In genomic region chr11:118379497-118379896, GRCh38 we compare ENCODE assay signal across 28 cellular contexts. TPM values are rescaled to one million over a fixed set of nuclear protein-coding genes. Genes with fewer than 3 reads are reported as not detected.
DNase-seq lines count a peak whose midpoint lies in the region; ATAC-seq and TF ChIP-seq lines count a peak whose summit lies in the region.
"Had no signal": no experiment of that assay in that cellular context is flagged by ENCODE, and none has a peak within 500 bp of the region (broad histone marks: within the 10 kb centered on the region; RNA-seq: fewer than 3 reads in every experiment).

No MANE protein-coding gene starts in this region.

- H3K9me3 ChIP-seq in T-helper 17 cell (ENCODE audit: control insufficient read depth, low read length, poor library complexity, severe bottlenecking) (no peaks in the 10 kb centered on the region), OCI-LY7 (ENCODE audit: low read length) (no peaks in the 10 kb centered on the region)
- H3K9me3 ChIP-seq: A549, Caco-2, HAP-1, Peyer's patch had no signal

- H3K9me2 ChIP-seq in OCI-LY7 (ENCODE audit: insufficient read depth, low read length) = no peaks in the 10 kb centered on the region

- H3K36me3 Mint-ChIP-seq in activated naive CD4-positive, alpha-beta T cell treated with anti-CD3 and anti-CD28 coated beads, Interleukin-2, amount 50 U/mL, for 24 hours = peaks cover 14% of the 10 kb centered on the region
- H3K36me3 Mint-ChIP-seq in activated naive CD4-positive, alpha-beta T cell treated with anti-CD3 and anti-CD28 coated beads for 36 hours (ENCODE audit: low read depth) = peaks cover 21% of the 10 kb centered on the region
- peaks cover 2% of the 10 kb centered on the region for H3K36me3 Mint-ChIP-seq in T-helper 17 cell (ENCODE audit: low read depth)

- no peak for ATAC-seq in T-helper 17 cell
- peak; percentile 42 for ATAC-seq in esophagus mucosa
- no peak for ATAC-seq in GM18907 (IDR thresholded peaks at IDR 0.05; ENCODE audit: unreplicated experiment)
- ATAC-seq in HG03280 (IDR thresholded peaks at IDR 0.05; ENCODE audit: unreplicated experiment) = no peak
- ATAC-seq: A549; CD8-positive, alpha-beta T cell had no signal

- intact Hi-C loops in activated naive CD4-positive, alpha-beta T cell treated with anti-CD3 and anti-CD28 coated beads for 36 hours (cut with micrococcal nuclease) = no loop called here
- intact Hi-C loops in OCI-LY7 (cut with micrococcal nuclease; ENCODE audit: unreplicated experiment) = no loop called here

- H3K27ac Mint-ChIP-seq in activated naive CD4-positive, alpha-beta T cell treated with anti-CD3 and anti-CD28 coated beads, Interleukin-2, amount 50 U/mL, for 24 hours = peak overlapping the region; percentile 62
- no peak overlapping the region for H3K27ac Mint-ChIP-seq in activated naive CD4-positive, alpha-beta T cell treated with anti-CD3 and anti-CD28 coated beads for 36 hours
- peak overlapping the region; percentile 53 for H3K27ac Mint-ChIP-seq in T-helper 17 cell
- H3K27ac Mint-ChIP-seq: CD8-positive, alpha-beta T cell; HFFc6 had no signal

- no peaks in the 10 kb centered on the region for H3K27me3 Mint-ChIP-seq in activated naive CD4-positive, alpha-beta T cell treated with anti-CD3 and anti-CD28 coated beads, Interleukin-2, amount 50 U/mL, for 24 hours
- H3K27me3 Mint-ChIP-seq in activated naive CD4-positive, alpha-beta T cell treated with anti-CD3 and anti-CD28 coated beads for 36 hours (ENCODE audit: low read depth) = no peaks in the 10 kb centered on the region
- no peaks in the 10 kb centered on the region for H3K27me3 Mint-ChIP-seq in T-helper 17 cell

- no peaks in the 10 kb centered on the region for H3K9me3 Mint-ChIP-seq in activated naive CD4-positive, alpha-beta T cell treated with anti-CD3 and anti-CD28 coated beads, Interleukin-2, amount 50 U/mL, for 24 hours
- H3K9me3 Mint-ChIP-seq in activated naive CD4-positive, alpha-beta T cell treated with anti-CD3 and anti-CD28 coated beads for 36 hours = no peaks in the 10 kb centered on the region
- H3K9me3 Mint-ChIP-seq: CD8-positive, alpha-beta T cell; HFFc6 had no signal

- no peaks in the 10 kb centered on the region for H4K20me1 ChIP-seq in OCI-LY7 (ENCODE audit: insufficient read depth, low read length)

- no peak for DNase-seq in activated naive CD4-positive, alpha-beta T cell treated with anti-CD3 and anti-CD28 coated beads for 36 hours
- DNase-seq in T-helper 17 cell (no peak), OCI-LY7 (ENCODE audit: low spot score) (no peak)
- DNase-seq: Caco-2; CD8-positive, alpha-beta T cell; GDM1; GOT3; HFFc6; Karpas-422; NCI-H1092 treated with DMSO at 0.1 percent for 48 hours; NCI-H1436; NCI-H187; NCI-H2081 treated with DMSO at 0.1 percent for 48 hours; NCI-H2171; NCI-H226; NCI-H510A treated with DMSO at 0.1 percent for 48 hours; NCI-H748 treated with DMSO at 0.1 percent for 48 hours; OCI-M1; Peyer's patch; SHP77 treated with DMSO at 0.1 percent for 48 hours had no signal

- no peaks in the 10 kb centered on the region for H3K4me1 ChIP-seq in OCI-LY7 (ENCODE audit: insufficient read depth, low read length, poor library complexity, severe bottlenecking)
- H3K4me1 ChIP-seq: A549, Caco-2, HAP-1, Peyer's patch had no signal

- POLR2A ChIA-PET in OCI-LY7 (lab: Charles Lee) = interaction anchor here (0.6 to 0.9 kb wide), 2 partner anchors 50 to 164 kb away, joined by 4 to 6 read pairs; no protein-coding TSS in a partner anchor

- H2AFZ ChIP-seq in OCI-LY7 (ENCODE audit: low read length) = no peak overlapping the region

- no peaks in the 10 kb centered on the region for H3K79me2 ChIP-seq in OCI-LY7 (ENCODE audit: insufficient read depth, low read depth, low read length)

- peaks cover 87% of the 10 kb centered on the region for H3K36me3 ChIP-seq in OCI-LY7 (ENCODE audit: insufficient read depth, low read length)

- H3K4me1 Mint-ChIP-seq in activated naive CD4-positive, alpha-beta T cell treated with anti-CD3 and anti-CD28 coated beads, Interleukin-2, amount 50 U/mL, for 24 hours = peaks cover 6% of the 10 kb centered on the region
- H3K4me1 Mint-ChIP-seq in activated naive CD4-positive, alpha-beta T cell treated with anti-CD3 and anti-CD28 coated beads for 36 hours (ENCODE audit: low read depth) = peaks cover 7% of the 10 kb centered on the region
- peaks cover 2% of the 10 kb centered on the region for H3K4me1 Mint-ChIP-seq in T-helper 17 cell

- no peak for TF ChIP-seq CTCF in OCI-LY7 (conservative IDR thresholded peaks at IDR 0.05; ENCODE audit: low read length)

- no TSS peak for BruUV-seq in OCI-LY7 (replicated peaks; lab: Mats Ljungman, UMichigan)

- no peak overlapping the region for H3K4me2 ChIP-seq in OCI-LY7 (ENCODE audit: low read length)
- H3K4me2 ChIP-seq: A549 had no signal

- no peak overlapping the region for H3K4me3 ChIP-seq in OCI-LY7 (ENCODE audit: low read depth, low read length, poor library complexity, severe bottlenecking)
- H3K4me3 ChIP-seq: A549, HAP-1, Peyer's patch had no signal

- H3K27ac ChIP-seq in OCI-LY7 (ENCODE audit: low read depth, low read length, poor library complexity, severe bottlenecking) = no peak overlapping the region
- H3K27ac ChIP-seq: A549, HL-60, Peyer's patch had no signal

- H3K4me3 Mint-ChIP-seq in activated naive CD4-positive, alpha-beta T cell treated with anti-CD3 and anti-CD28 coated beads, Interleukin-2, amount 50 U/mL, for 24 hours = no peak overlapping the region
- no peak overlapping the region for H3K4me3 Mint-ChIP-seq in activated naive CD4-positive, alpha-beta T cell treated with anti-CD3 and anti-CD28 coated beads for 36 hours
- no peak overlapping the region for H3K4me3 Mint-ChIP-seq in T-helper 17 cell
- H3K4me3 Mint-ChIP-seq: CD8-positive, alpha-beta T cell; HFFc6 had no signal

- CTCF ChIA-PET in activated naive CD4-positive, alpha-beta T cell treated with anti-CD3 and anti-CD28 coated beads for 36 hours (lab: Charles Lee) = interaction anchor here (0.5 to 3.0 kb wide), 8 partner anchors 11 to 223 kb away, joined by 3 to 11 read pairs (median 4); no protein-coding TSS in a partner anchor
- CTCF ChIA-PET in OCI-LY7 (lab: Charles Lee; ENCODE audit: unreplicated experiment) = interaction anchor here (0.5 kb wide), 1 partner anchor 72 kb away, joined by 3 read pairs; no protein-coding TSS in a partner anchor

RNA-seq across cellular contexts. Expression of gene UBE4A, which starts 20.1 kb away (rescaled TPM):
- 10 to 100 TPM; 35.3 to 35.7 TPM for total RNA-seq in activated naive CD4-positive, alpha-beta T cell treated with anti-CD3 and anti-CD28 coated beads for 36 hours
- total RNA-seq in T-helper 17 cell = 10 to 100 TPM; 39.4 to 43.5 TPM
- total RNA-seq in esophagus mucosa = 23.6 TPM
- 24.1 and 28.0 TPM in 2 replicates for total RNA-seq in OCI-LY7 (2014; rRNA removed; shearing (Covaris generic))
- 37.7 and 38.4 TPM in 2 replicates for total RNA-seq in OCI-LY7 (2022)

RNA-seq across cellular contexts. Expression of gene ATP5MG, which starts 21.9 kb away (rescaled TPM):
- total RNA-seq in activated naive CD4-positive, alpha-beta T cell treated with anti-CD3 and anti-CD28 coated beads for 36 hours = 100 to 1,000 TPM; 279 to 284 TPM
- total RNA-seq in T-helper 17 cell (100 to 1,000 TPM; 183 to 184 TPM), esophagus mucosa (186 TPM), OCI-LY7 (2022) (266 and 294 TPM in 2 replicates)
- total RNA-seq in OCI-LY7 (2014; rRNA removed; shearing (Covaris generic)) = 212 and 222 TPM in 2 replicates

RNA-seq across cellular contexts. Expression of gene CD3G, which starts 35.4 kb away (rescaled TPM):
- total RNA-seq in activated naive CD4-positive, alpha-beta T cell treated with anti-CD3 and anti-CD28 coated beads for 36 hours = 100 to 1,000 TPM; 103 to 106 TPM
- 100 to 1,000 TPM; 156 to 170 TPM for total RNA-seq in T-helper 17 cell
- 0.76 TPM for total RNA-seq in esophagus mucosa
- not detected in 2 replicates for total RNA-seq in OCI-LY7 (2014; rRNA removed; shearing (Covaris generic))
- not detected in 2 replicates for total RNA-seq in OCI-LY7 (2022)
- total RNA-seq: HFFc6, M059J had no signal

RNA-seq across cellular contexts. Expression of gene CD3D, which starts 37.0 kb away (rescaled TPM):
- 100 to 1,000 TPM; 259 to 285 TPM for total RNA-seq in activated naive CD4-positive, alpha-beta T cell treated with anti-CD3 and anti-CD28 coated beads for 36 hours
- total RNA-seq in T-helper 17 cell = 100 to 1,000 TPM; 313 to 354 TPM
- 4.0 TPM for total RNA-seq in esophagus mucosa
- total RNA-seq in OCI-LY7 (2014; rRNA removed; shearing (Covaris generic)) = not detected in 2 replicates
- not detected in 2 replicates for total RNA-seq in OCI-LY7 (2022)
- total RNA-seq: Caco-2, HFFc6, M059J had no signal

RNA-seq across cellular contexts. Expression of gene KMT2A, which starts 56.8 kb away (rescaled TPM):
- 10 to 100 TPM; 68.4 to 68.5 TPM for total RNA-seq in activated naive CD4-positive, alpha-beta T cell treated with anti-CD3 and anti-CD28 coated beads for 36 hours
- total RNA-seq in T-helper 17 cell = 100 to 1,000 TPM; 156 to 178 TPM
- 25.6 TPM for total RNA-seq in esophagus mucosa
- total RNA-seq in OCI-LY7 (2014; rRNA removed; shearing (Covaris generic)) = 55.8 and 58.8 TPM in 2 replicates
- total RNA-seq in OCI-LY7 (2022) = 90.0 and 96.4 TPM in 2 replicates

Comparison
In these comparisons a context has a peak if more than half of its experiments do, and no peak if none do; other contexts are left out.
1. RNA of gene CD3G, which starts 35.4 kb away (total RNA-seq): 156 to 170 TPM in T-helper 17 cell and 103 to 106 TPM in activated naive CD4-positive, alpha-beta T cell treated with anti-CD3 and anti-CD28 coated beads for 36 hours; 0.76 TPM in esophagus mucosa (single experiment) and not detected in OCI-LY7; every median in the first group is over 10 times any median in the second.